Comparison of ENCODE assay signal across 8 cellular contexts in genomic region chr3:58584690-58585004, GRCh38. TPM values are rescaled to one million over a fixed set of nuclear protein-coding genes. Genes with fewer than 3 reads are reported as not detected.
DNase-seq lines count a peak whose midpoint lies in the region; ATAC-seq and TF ChIP-seq lines count a peak whose summit lies in the region.

No MANE protein-coding gene starts in this region.

- H4K20me1 ChIP-seq in hepatocyte (ENCODE audit: insufficient read depth, poor library complexity, severe bottlenecking) = no peaks in the 10 kb centered on the region

- CTCF ChIA-PET in activated CD8-positive, alpha-beta T cell treated with anti-CD3 and anti-CD28 coated beads, Interleukin-2, amount 10 ng/mL, durations not matched to agents 7 days and 5 days (lab: Charles Lee) = interaction anchor here (1.2 to 1.8 kb wide), 5 partner anchors 13 to 278 kb away, joined by 3 to 10 read pairs (median 6); partner anchors contain the start of genes HTD2 and RPP14

- H3K4me2 ChIP-seq in hepatocyte = peak overlapping the region; percentile 94

- WGBS in hepatocyte (ENCODE audit: low lambda C conversion rate, missing lambda C conversion rate) = 68% methylated on average over 10 of the region's 10 CpGs

- H3K9me3 ChIP-seq in hepatocyte (ENCODE audit: low read depth) = no peaks in the 10 kb centered on the region

- H3K9me2 ChIP-seq in hepatocyte (replicated peaks; ENCODE audit: insufficient read depth) = no peaks in the 10 kb centered on the region

- TF ChIP-seq CTCF in HFFc6 (IDR thresholded peaks at IDR 0.05) = no peak
- TF ChIP-seq CTCF in hepatocyte (IDR thresholded peaks at IDR 0.05; ENCODE audit: poor library complexity) = no peak
- no peak for TF ChIP-seq CTCF in omental fat pad (IDR thresholded peaks at IDR 0.05)

- peak overlapping the region; percentile 73 for H2AFZ ChIP-seq in hepatocyte

- H3K4me3 ChIP-seq in hepatocyte = peak overlapping the region; percentile 39

- H3K36me3 Mint-ChIP-seq in HFFc6 (ENCODE audit: low read depth) = 0 out of 2 replicates have a peak, but pooled peaks cover 6% of the 10 kb centered on the region
- peaks cover 2% of the 10 kb centered on the region for H3K36me3 Mint-ChIP-seq in activated CD8-positive, alpha-beta T cell treated with anti-CD3 and anti-CD28 coated beads, Interleukin-2, amount 10 ng/mL, durations not matched to agents 7 days and 5 days (ENCODE audit: low read depth)

- peak; percentile 14 for ATAC-seq in activated CD8-positive, alpha-beta T cell treated with anti-CD3 and anti-CD28 coated beads, Interleukin-2, amount 10 ng/mL, durations not matched to agents 7 days and 5 days
- ATAC-seq in stimulated activated naive CD8-positive, alpha-beta T cell treated with anti-CD3 and anti-CD28 coated beads, Interleukin-15, Interleukin-2, amounts not matched to agents 100 U/mL and 50 U/mL, for 24 hours = peak; percentile 26
- ATAC-seq in omental fat pad (ENCODE audit: low FRiP score) = no peak
- no peak for ATAC-seq in HG03354 (IDR thresholded peaks at IDR 0.05; ENCODE audit: poor library complexity, severe bottlenecking, unreplicated experiment)

- POLR2A ChIA-PET in activated CD8-positive, alpha-beta T cell treated with anti-CD3 and anti-CD28 coated beads, Interleukin-2, amount 10 ng/mL, durations not matched to agents 7 days and 5 days (lab: Charles Lee) = no interaction called here

- DNase-seq in HFFc6 (no peak), hepatocyte (ENCODE audit: low spot score) (no peak), omental fat pad (ENCODE audit: low spot score) (no peak), NCI-H2029 (lab: John Stamatoyannopoulos, UW) (no peak), HT-29 (ENCODE audit: low spot score) (no peak)
- peak; percentile 22 for DNase-seq in activated CD8-positive, alpha-beta T cell treated with anti-CD3 and anti-CD28 coated beads, Interleukin-2, amount 10 ng/mL, durations not matched to agents 7 days and 5 days
- DNase-seq in stimulated activated naive CD8-positive, alpha-beta T cell treated with anti-CD3 and anti-CD28 coated beads, Interleukin-15, Interleukin-2, amounts not matched to agents 100 U/mL and 50 U/mL, for 24 hours = no peak

- peaks cover 5% of the 10 kb centered on the region; the same call in 1 of the 2 replicates for H3K9me3 Mint-ChIP-seq in HFFc6
- H3K9me3 Mint-ChIP-seq in activated CD8-positive, alpha-beta T cell treated with anti-CD3 and anti-CD28 coated beads, Interleukin-2, amount 10 ng/mL, durations not matched to agents 7 days and 5 days (ENCODE audit: insufficient read depth) = no peaks in the 10 kb centered on the region

- H3K79me2 ChIP-seq in hepatocyte = no peaks in the 10 kb centered on the region

- H3K4me1 ChIP-seq in hepatocyte (ENCODE audit: insufficient read depth) = peaks cover 30% of the 10 kb centered on the region

- peak overlapping the region; percentile 23 for H3K27ac ChIP-seq in hepatocyte

- H3K4me1 Mint-ChIP-seq in HFFc6 (ENCODE audit: low read depth) = peaks cover 22% of the 10 kb centered on the region
- H3K4me1 Mint-ChIP-seq in activated CD8-positive, alpha-beta T cell treated with anti-CD3 and anti-CD28 coated beads, Interleukin-2, amount 10 ng/mL, durations not matched to agents 7 days and 5 days (ENCODE audit: low read depth) = peaks cover 16% of the 10 kb centered on the region

- H3K27ac Mint-ChIP-seq in HFFc6 = peak overlapping the region; percentile 24; the same call in 1 of the 2 replicates
- no peak overlapping the region for H3K27ac Mint-ChIP-seq in activated CD8-positive, alpha-beta T cell treated with anti-CD3 and anti-CD28 coated beads, Interleukin-2, amount 10 ng/mL, durations not matched to agents 7 days and 5 days

- H3K27me3 ChIP-seq in hepatocyte = peaks cover 44% of the 10 kb centered on the region

- H3K36me3 ChIP-seq in hepatocyte (replicated peaks; ENCODE audit: insufficient read depth, low read depth) = no peaks in the 10 kb centered on the region

- peaks cover 28% of the 10 kb centered on the region for H3K27me3 Mint-ChIP-seq in HFFc6 (ENCODE audit: insufficient read depth)
- H3K27me3 Mint-ChIP-seq in activated CD8-positive, alpha-beta T cell treated with anti-CD3 and anti-CD28 coated beads, Interleukin-2, amount 10 ng/mL, durations not matched to agents 7 days and 5 days (ENCODE audit: low read depth) = peaks cover 39% of the 10 kb centered on the region

- H3K4me3 Mint-ChIP-seq in HFFc6 = peak overlapping the region; percentile 94
- peak overlapping the region; percentile 79 for H3K4me3 Mint-ChIP-seq in activated CD8-positive, alpha-beta T cell treated with anti-CD3 and anti-CD28 coated beads, Interleukin-2, amount 10 ng/mL, durations not matched to agents 7 days and 5 days

RNA-seq across cellular contexts. Expression of gene FAM107A, which starts 7.5 kb away (rescaled TPM):
- under 1 TPM in 4 of 6 experiments, not detected in 2; 0.11 to 0.22 (median 0.12) TPM for total RNA-seq in HFFc6 (2021; fragmentation: NEBNext Ultra II Directional; extraction: Animal tissue kit (Norgen Biotek cat#: 25700))
- total RNA-seq in activated CD8-positive, alpha-beta T cell treated with anti-CD3 and anti-CD28 coated beads, Interleukin-2, amount 10 ng/mL, durations not matched to agents 7 days and 5 days = not detected
- total RNA-seq in hepatocyte (0.24 and 0.93 TPM in 2 replicates), omental fat pad (100 to 1,000 TPM in 1 of 4 donors, 10 to 100 TPM in 3; 26.4 to 165 (median 59.4) TPM)
- 0.40 and 0.58 TPM in 2 replicates for polyA plus RNA-seq in hepatocyte
- 0.10 TPM in 1 of 2 replicates, not detected in the other for total RNA-seq in HT-29 (2014; rRNA removed; shearing (Covaris generic))

RNA-seq across cellular contexts. Expression of gene ACOX2, which starts 47.7 kb away (rescaled TPM):
- 10 to 100 TPM in 5 of 6 experiments, 1 to 10 TPM in 1; 9.7 to 15.4 (median 11.8) TPM for total RNA-seq in HFFc6 (2021; fragmentation: NEBNext Ultra II Directional; extraction: Animal tissue kit (Norgen Biotek cat#: 25700))
- total RNA-seq in activated CD8-positive, alpha-beta T cell treated with anti-CD3 and anti-CD28 coated beads, Interleukin-2, amount 10 ng/mL, durations not matched to agents 7 days and 5 days = not detected
- 20.1 and 26.2 TPM in 2 replicates for total RNA-seq in hepatocyte
- polyA plus RNA-seq in hepatocyte = 30.6 and 31.3 TPM in 2 replicates
- total RNA-seq in omental fat pad = 10 to 100 TPM; 10.4 to 26.8 (median 15.3) TPM
- total RNA-seq in HT-29 (2014; rRNA removed; shearing (Covaris generic)) = not detected in 2 replicates

Comparison
In these comparisons a context has a peak if more than half of its experiments do, and no peak if none do; other contexts are left out.
1. ATAC-seq: peak in activated CD8-positive, alpha-beta T cell treated with anti-CD3 and anti-CD28 coated beads, Interleukin-2, amount 10 ng/mL, durations not matched to agents 7 days and 5 days (single experiment) and stimulated activated naive CD8-positive, alpha-beta T cell treated with anti-CD3 and anti-CD28 coated beads, Interleukin-15, Interleukin-2, amounts not matched to agents 100 U/mL and 50 U/mL, for 24 hours (single experiment); none in omental fat pad (single experiment) and HG03354 (single experiment).
2. RNA of gene FAM107A, which starts 7.5 kb away (total RNA-seq): 26.4 to 165 TPM in omental fat pad; 0.24 to 0.93 TPM in hepatocyte, 0.11 to 0.22 TPM in HFFc6, 0.10 TPM in HT-29 and not detected in activated CD8-positive, alpha-beta T cell treated with anti-CD3 and anti-CD28 coated beads, Interleukin-2, amount 10 ng/mL, durations not matched to agents 7 days and 5 days; every median in the first group is over 10 times any median in the second.
3. RNA of gene ACOX2, which starts 47.7 kb away (total RNA-seq): 20.1 to 26.2 TPM in hepatocyte, 10.4 to 26.8 TPM in omental fat pad and 9.7 to 15.4 TPM in HFFc6; not detected in activated CD8-positive, alpha-beta T cell treated with anti-CD3 and anti-CD28 coated beads, Interleukin-2, amount 10 ng/mL, durations not matched to agents 7 days and 5 days and not detected in HT-29; every median in the first group is over 10 times any median in the second.